ENCODE assay signal across 1 cellular context in the genomic region with DNA sequence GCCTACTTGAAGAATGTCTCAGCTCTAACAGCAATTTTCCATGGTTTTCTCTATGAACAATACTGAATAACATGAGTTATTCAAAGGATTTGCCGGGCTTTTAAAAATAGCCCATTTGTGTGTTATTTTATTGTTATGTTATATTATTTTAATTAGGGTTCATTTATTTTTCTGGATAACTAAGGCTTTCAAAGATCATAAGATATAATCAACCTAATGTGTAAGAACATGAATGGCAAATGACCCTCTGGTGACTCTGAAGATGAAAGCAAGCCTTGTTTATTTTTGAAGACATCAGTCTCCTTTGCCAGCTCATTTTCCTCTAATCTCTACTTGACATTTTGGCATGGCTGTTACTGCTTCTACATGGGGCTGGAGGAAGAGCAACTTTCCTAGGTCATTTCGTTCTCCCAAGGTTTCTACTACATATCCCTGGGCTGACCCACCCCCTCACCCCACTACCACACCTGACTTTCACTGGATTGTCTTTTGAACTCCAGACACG.
TF ChIP-seq lines count a peak whose summit lies in the region.

No MANE protein-coding gene starts in this region.

TF ChIP-seq in IMR-90, 13 proteins besides CTCF, POLR2A, EP300 and RAD21:
- no peak for TF ChIP-seq BHLHE40 (IDR thresholded peaks at IDR 0.05; ENCODE audit: low read depth, low read length)
- TF ChIP-seq RFX5 (IDR thresholded peaks at IDR 0.05; ENCODE audit: low read depth, low read length) = no peak
- no peak for TF ChIP-seq FOS (IDR thresholded peaks at IDR 0.05; ENCODE audit: low read depth, low read length)
- TF ChIP-seq MAFK (IDR thresholded peaks at IDR 0.05; ENCODE audit: low read depth, low read length) = no peak
- TF ChIP-seq NFE2L2 (IDR thresholded peaks at IDR 0.05; ENCODE audit: low read depth, low read length) = no peak
- TF ChIP-seq RCOR1 (IDR thresholded peaks at IDR 0.05; ENCODE audit: insufficient replicate concordance, low read length) = no peak
- no peak for TF ChIP-seq ELK1 (IDR thresholded peaks at IDR 0.05; ENCODE audit: borderline replicate concordance, low read depth, low read length)
- no peak for TF ChIP-seq CEBPB (IDR thresholded peaks at IDR 0.05; ENCODE audit: low read depth, low read length)
- TF ChIP-seq, protein P1, sequence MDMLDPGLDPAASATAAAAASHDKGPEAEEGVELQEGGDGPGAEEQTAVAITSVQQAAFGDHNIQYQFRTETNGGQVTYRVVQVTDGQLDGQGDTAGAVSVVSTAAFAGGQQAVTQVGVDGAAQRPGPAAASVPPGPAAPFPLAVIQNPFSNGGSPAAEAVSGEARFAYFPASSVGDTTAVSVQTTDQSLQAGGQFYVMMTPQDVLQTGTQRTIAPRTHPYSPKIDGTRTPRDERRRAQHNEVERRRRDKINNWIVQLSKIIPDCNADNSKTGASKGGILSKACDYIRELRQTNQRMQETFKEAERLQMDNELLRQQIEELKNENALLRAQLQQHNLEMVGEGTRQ (IDR thresholded peaks at IDR 0.05; ENCODE audit: low read depth, low read length) = no peak
- no peak for TF ChIP-seq CHD1 (IDR thresholded peaks at IDR 0.05; ENCODE audit: low read depth, low read length)
- no peak for TF ChIP-seq SMC3 (IDR thresholded peaks at IDR 0.05; ENCODE audit: low read depth, low read length)
- no peak for TF ChIP-seq MXI1 (IDR thresholded peaks at IDR 0.05; ENCODE audit: borderline replicate concordance, low read depth, low read length)
